ENCODE assay signal across 24 cellular contexts in genomic region chr14:82359201-82359600, GRCh38.
"Had no signal": no experiment of that assay in that cellular context is flagged by ENCODE, and none has a peak within 500 bp of the region (broad histone marks: within the 10 kb centered on the region; RNA-seq: fewer than 3 reads in every experiment).

No MANE protein-coding gene starts in this region.

- H3K4me3 ChIP-seq: stomach, suprapubic skin, testis, thoracic aorta, thyroid gland, tibial artery, tibial nerve, transverse colon, upper lobe of left lung, upper lobe of right lung, uterus, vagina had no signal

- H3K27me3 ChIP-seq: stomach, suprapubic skin, testis, thyroid gland, tibial artery, tibial nerve, transverse colon, upper lobe of left lung, upper lobe of right lung, uterus, vagina had no signal

- DNase-seq: stimulated activated CD4-positive, alpha-beta T cell treated with anti-CD3 and anti-CD28 coated beads, Interleukin-2, amount 100 ng/mL, for 24 hours; stimulated activated CD4-positive, alpha-beta T cell treated with anti-CD3 and anti-CD28 coated beads, Interleukin-2, amount 100 ng/mL, for 48 hours; stimulated activated CD4-positive, alpha-beta T cell treated with anti-CD3 and anti-CD28 coated beads, Interleukin-4, amount 100 ng/mL, for 24 hours; stimulated activated CD4-positive, alpha-beta T cell treated with anti-CD3 and anti-CD28 coated beads, Interleukin-4, amount 100 ng/mL, for 4 hours; stimulated activated CD8-positive, alpha-beta memory T cell treated with anti-CD3 and anti-CD28 coated beads, Interleukin-4, amount 100 ng/mL, for 48 hours; stimulated activated naive B cell treated with anti-CD40 and anti-IgM and Interleukin-4, amounts not matched to agents 10 μg/mL and 1 μg/mL and 100 μg/mL, for 72 hours; stimulated activated naive CD4-positive, alpha-beta T cell; stimulated activated naive CD4-positive, alpha-beta T cell treated with Interleukin-2 at 50 U/mL for 16 hours; stimulated activated naive CD8-positive, alpha-beta T cell treated with anti-CD3 and anti-CD28 coated beads, Interleukin-15, amount 100 ng/mL, for 72 hours; stimulated activated naive CD8-positive, alpha-beta T cell treated with anti-CD3 and anti-CD28 coated beads, Interleukin-15, Interleukin-2, amounts not matched to agents 100 U/mL and 50 U/mL, for 24 hours; stomach; substantia nigra; testis; thyroid gland; tibial artery; transverse colon; trophoblast cell; upper lobe of left lung; upper lobe of right lung; uterus had no signal

- H3K27ac ChIP-seq: stomach, suprapubic skin, testis, thoracic aorta, thyroid gland, tibial artery, tibial nerve, transverse colon, upper lobe of left lung, upper lobe of right lung, uterus, vagina had no signal
